In the genomic region with DNA sequence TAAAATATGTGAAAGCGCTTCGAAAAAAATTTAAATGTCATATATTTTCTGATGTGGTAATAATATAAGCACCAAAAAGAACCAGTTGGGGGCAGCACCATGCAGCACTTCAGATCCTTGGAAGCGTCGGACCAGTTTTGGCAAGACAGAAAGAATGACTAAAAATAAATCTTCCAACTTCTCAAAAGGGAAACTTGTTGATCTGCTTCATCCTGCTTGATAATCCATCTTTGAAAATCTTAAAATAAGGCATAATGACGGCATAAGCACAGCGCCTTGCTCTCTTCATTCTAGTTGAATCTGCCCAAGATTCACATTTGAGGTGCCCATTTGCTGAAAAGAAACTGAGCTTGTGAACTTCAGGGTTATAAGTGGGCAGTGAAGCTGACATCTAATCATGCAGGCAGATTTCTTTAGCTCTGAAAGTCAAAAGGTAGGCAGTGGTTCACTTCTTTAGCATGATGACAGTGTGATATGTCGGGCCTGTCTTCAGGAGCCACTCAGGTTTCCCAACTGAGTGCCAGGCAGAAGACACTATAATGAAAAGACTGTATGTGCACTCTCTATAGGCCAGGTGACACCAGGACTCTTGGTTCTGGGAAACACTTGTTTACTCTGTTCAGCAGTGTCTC, we compare ENCODE assay signal across 1 cellular context.
TF ChIP-seq lines count a peak whose summit lies in the region.

No MANE protein-coding gene starts in this region.

TF ChIP-seq in WTC11, 78 proteins besides CTCF, POLR2A, EP300 and RAD21 (continued from another document):
- TF ChIP-seq ZNF425 (CRISPR knock-in tag; conservative IDR thresholded peaks at IDR 0.05) = no peak
- TF ChIP-seq, protein P1, sequence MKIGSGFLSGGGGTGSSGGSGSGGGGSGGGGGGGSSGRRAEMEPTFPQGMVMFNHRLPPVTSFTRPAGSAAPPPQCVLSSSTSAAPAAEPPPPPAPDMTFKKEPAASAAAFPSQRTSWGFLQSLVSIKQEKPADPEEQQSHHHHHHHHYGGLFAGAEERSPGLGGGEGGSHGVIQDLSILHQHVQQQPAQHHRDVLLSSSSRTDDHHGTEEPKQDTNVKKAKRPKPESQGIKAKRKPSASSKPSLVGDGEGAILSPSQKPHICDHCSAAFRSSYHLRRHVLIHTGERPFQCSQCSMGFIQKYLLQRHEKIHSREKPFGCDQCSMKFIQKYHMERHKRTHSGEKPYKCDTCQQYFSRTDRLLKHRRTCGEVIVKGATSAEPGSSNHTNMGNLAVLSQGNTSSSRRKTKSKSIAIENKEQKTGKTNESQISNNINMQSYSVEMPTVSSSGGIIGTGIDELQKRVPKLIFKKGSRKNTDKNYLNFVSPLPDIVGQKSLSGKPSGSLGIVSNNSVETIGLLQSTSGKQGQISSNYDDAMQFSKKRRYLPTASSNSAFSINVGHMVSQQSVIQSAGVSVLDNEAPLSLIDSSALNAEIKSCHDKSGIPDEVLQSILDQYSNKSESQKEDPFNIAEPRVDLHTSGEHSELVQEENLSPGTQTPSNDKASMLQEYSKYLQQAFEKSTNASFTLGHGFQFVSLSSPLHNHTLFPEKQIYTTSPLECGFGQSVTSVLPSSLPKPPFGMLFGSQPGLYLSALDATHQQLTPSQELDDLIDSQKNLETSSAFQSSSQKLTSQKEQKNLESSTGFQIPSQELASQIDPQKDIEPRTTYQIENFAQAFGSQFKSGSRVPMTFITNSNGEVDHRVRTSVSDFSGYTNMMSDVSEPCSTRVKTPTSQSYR (CRISPR knock-in tag; IDR thresholded peaks at IDR 0.05) = no peak
- TF ChIP-seq ZNF317 (CRISPR knock-in tag; IDR thresholded peaks at IDR 0.05; ENCODE audit: borderline replicate concordance, low read depth) = no peak
- TF ChIP-seq SOX15 (CRISPR knock-in tag; IDR thresholded peaks at IDR 0.05) = no peak
- TF ChIP-seq NR3C1 (CRISPR knock-in tag; conservative IDR thresholded peaks at IDR 0.05; ENCODE audit: low read depth) = no peak
- no peak for TF ChIP-seq GRHL2 (CRISPR knock-in tag; IDR thresholded peaks at IDR 0.05; ENCODE audit: insufficient replicate concordance, severe bottlenecking)
- TF ChIP-seq, protein P2, sequence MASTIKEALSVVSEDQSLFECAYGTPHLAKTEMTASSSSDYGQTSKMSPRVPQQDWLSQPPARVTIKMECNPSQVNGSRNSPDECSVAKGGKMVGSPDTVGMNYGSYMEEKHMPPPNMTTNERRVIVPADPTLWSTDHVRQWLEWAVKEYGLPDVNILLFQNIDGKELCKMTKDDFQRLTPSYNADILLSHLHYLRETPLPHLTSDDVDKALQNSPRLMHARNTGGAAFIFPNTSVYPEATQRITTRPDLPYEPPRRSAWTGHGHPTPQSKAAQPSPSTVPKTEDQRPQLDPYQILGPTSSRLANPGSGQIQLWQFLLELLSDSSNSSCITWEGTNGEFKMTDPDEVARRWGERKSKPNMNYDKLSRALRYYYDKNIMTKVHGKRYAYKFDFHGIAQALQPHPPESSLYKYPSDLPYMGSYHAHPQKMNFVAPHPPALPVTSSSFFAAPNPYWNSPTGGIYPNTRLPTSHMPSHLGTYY (CRISPR knock-in tag; IDR thresholded peaks at IDR 0.05) = no peak
